ENCODE assay signal across 12 cellular contexts in genomic region chr6:27811383-27811782, GRCh38.
A peak's percentile ranks its signal among the peaks of the same experiment; 100 is the strongest.
DNase-seq lines count a peak whose midpoint lies in the region; FAIRE-seq and TF ChIP-seq lines count a peak whose summit lies in the region.
"Had no signal": no experiment of that assay in that cellular context is flagged by ENCODE, and none has a peak within 500 bp of the region (broad histone marks: within the 10 kb centered on the region; RNA-seq: fewer than 3 reads in every experiment).

No MANE protein-coding gene starts in this region.

- H3K79me1 ChIP-seq in mesendoderm (ENCODE audit: low read length) = no peaks in the 10 kb centered on the region

- H3K27ac ChIP-seq in CD4-positive, alpha-beta memory T cell (ENCODE audit: low read depth, low read length) = peak overlapping the region; percentile 79
- H3K27ac ChIP-seq in KOPT-K1 (ENCODE audit: low read depth, low read length, poor library complexity, severe bottlenecking) = peak overlapping the region; percentile 96
- H3K27ac ChIP-seq in mesendoderm (ENCODE audit: low read depth, low read length) = no peak overlapping the region

- no peaks in the 10 kb centered on the region for H3K79me2 ChIP-seq in mesendoderm (ENCODE audit: control insufficient read depth, insufficient read depth, low read length)

- POLR2A ChIA-PET in CD4-positive, alpha-beta memory T cell (lab: Charles Lee; ENCODE audit: partially characterized antibody) = interaction anchor here (0.8 to 11.2 kb wide), 23 partner anchors 8 to 1784 kb away, joined by 3 to 640 read pairs (median 49); partner anchors contain the start of gene ZNF184

- no peak for FAIRE-seq in GM12892 (lab: Jason Lieb, UNC)
- FAIRE-seq: GM12891, pancreas had no signal

- no peak overlapping the region for H2AK5ac ChIP-seq in mesendoderm (ENCODE audit: low read length)

- H3K36me3 Mint-ChIP-seq in CD4-positive, alpha-beta memory T cell = peaks cover 0 to 17% of the 10 kb centered on the region in 2 donors
- H3K36me3 Mint-ChIP-seq in activated naive CD8-positive, alpha-beta T cell treated with anti-CD3 and anti-CD28 coated beads for 36 hours = peaks cover 25% of the 10 kb centered on the region

- no peaks in the 10 kb centered on the region for H3K9me3 ChIP-seq in CD4-positive, alpha-beta memory T cell (ENCODE audit: control insufficient read depth in 1 of 2, low read length in 2 of 2)
- no peaks in the 10 kb centered on the region for H3K9me3 ChIP-seq in KOPT-K1 (ENCODE audit: insufficient read depth, low read length, poor library complexity, severe bottlenecking)
- H3K9me3 ChIP-seq: pancreas, vagina had no signal

- peak overlapping the region; percentile 49 for H3K56ac ChIP-seq in mesendoderm (ENCODE audit: low read length)

- no peak overlapping the region for H3K18ac ChIP-seq in mesendoderm (ENCODE audit: low read length)

- H3K9me3 Mint-ChIP-seq in CD4-positive, alpha-beta memory T cell = peaks cover 0 to 7% (median 0%) of the 10 kb centered on the region in 8 donors
- peaks cover 1% of the 10 kb centered on the region for H3K9me3 Mint-ChIP-seq in activated naive CD8-positive, alpha-beta T cell treated with anti-CD3 and anti-CD28 coated beads for 36 hours

- peaks cover 55% of the 10 kb centered on the region for H3K4me1 ChIP-seq in CD4-positive, alpha-beta memory T cell (ENCODE audit: insufficient read depth, low read length)
- no peaks in the 10 kb centered on the region for H3K4me1 ChIP-seq in mesendoderm (ENCODE audit: control insufficient read depth, low read depth, low read length)

- H3K9ac ChIP-seq in mesendoderm (ENCODE audit: low read length) = peak overlapping the region; percentile 89

- H3K27me3 Mint-ChIP-seq in CD4-positive, alpha-beta memory T cell = no peaks in the 10 kb centered on the region
- H3K27me3 Mint-ChIP-seq in activated naive CD8-positive, alpha-beta T cell treated with anti-CD3 and anti-CD28 coated beads for 36 hours = peaks cover 40% of the 10 kb centered on the region

- H4K5ac ChIP-seq in mesendoderm (ENCODE audit: low read length) = no peak overlapping the region

- H3K4me3 Mint-ChIP-seq in CD4-positive, alpha-beta memory T cell = peak overlapping the region in 7 of 8 donors; percentile 10 to 99 (median 96)
- peak overlapping the region; percentile 90 for H3K4me3 Mint-ChIP-seq in activated naive CD8-positive, alpha-beta T cell treated with anti-CD3 and anti-CD28 coated beads for 36 hours

- peak overlapping the region; percentile 11 to 98 (median 97) for H3K27ac Mint-ChIP-seq in CD4-positive, alpha-beta memory T cell
- peak overlapping the region; percentile 98 for H3K27ac Mint-ChIP-seq in activated naive CD8-positive, alpha-beta T cell treated with anti-CD3 and anti-CD28 coated beads for 36 hours

- no peak overlapping the region for H3K23ac ChIP-seq in mesendoderm (ENCODE audit: low read length)

- no peak for TF ChIP-seq POLR2A in GM12892 (IDR thresholded peaks at IDR 0.05; ENCODE audit: low read depth, low read length)

- no CpG with 5 or more reads among the region's 2 CpGs for WGBS in mesendoderm (ENCODE audit: extremely low coverage, insufficient coverage, low lambda C conversion rate)

- intact Hi-C loops in CD4-positive, alpha-beta memory T cell (cut with micrococcal nuclease) = no loop called here

- H2BK15ac ChIP-seq in mesendoderm (replicated peaks; ENCODE audit: low read depth) = no peak overlapping the region

- H3K4me2 ChIP-seq in mesendoderm (ENCODE audit: low read length) = peak overlapping the region; percentile 11

- H3K4me3 ChIP-seq in CD4-positive, alpha-beta memory T cell (ENCODE audit: low read length in 2 of 2) = no peak overlapping the region
- peak overlapping the region; percentile 2 for H3K4me3 ChIP-seq in mesendoderm (ENCODE audit: low read length)
- H3K4me3 ChIP-seq: pancreas had no signal

- CTCF ChIA-PET in CD4-positive, alpha-beta memory T cell (lab: Charles Lee; ENCODE audit: partially characterized antibody) = interaction anchor here (1.0 to 9.9 kb wide), 9 partner anchors 12 to 1785 kb away, joined by 3 to 137 read pairs (median 23); a partner anchor contains a TSS

- no peak for DNase-seq in CD4-positive, alpha-beta memory T cell
- DNase-seq in activated naive CD8-positive, alpha-beta T cell treated with anti-CD3 and anti-CD28 coated beads for 36 hours = no peak
- DNase-seq in mesendoderm = peak; percentile 23
- DNase-seq in GM12892 (ENCODE audit: insufficient read length) = no peak
- no peak for DNase-seq in NOMO-1 treated with DMSO at 0.1 percent for 48 hours (lab: John Stamatoyannopoulos, UW; ENCODE audit: unreplicated experiment)
- no peak for DNase-seq in stimulated activated CD4-positive, alpha-beta T cell treated with anti-CD3 and anti-CD28 coated beads, Interleukin-2, amount 100 ng/mL, for 24 hours
- no peak for DNase-seq in stimulated activated CD8-positive, alpha-beta memory T cell treated with anti-CD3 and anti-CD28 coated beads, Interleukin-4, amount 100 ng/mL, for 48 hours
- DNase-seq: pancreas, Right ventricle myocardium superior had no signal

- H2BK5ac ChIP-seq in mesendoderm (ENCODE audit: low read length) = no peak overlapping the region

- H3K36me3 ChIP-seq in CD4-positive, alpha-beta memory T cell (ENCODE audit: insufficient read depth, low read length) = no peaks in the 10 kb centered on the region
- H3K36me3 ChIP-seq in KOPT-K1 (ENCODE audit: insufficient read depth, low read length) = no peaks in the 10 kb centered on the region
- no peaks in the 10 kb centered on the region for H3K36me3 ChIP-seq in mesendoderm (ENCODE audit: control insufficient read depth, insufficient read depth, low read length)
- H3K36me3 ChIP-seq: pancreas, vagina had no signal

- no peak overlapping the region for H4K8ac ChIP-seq in mesendoderm (ENCODE audit: low read depth, low read length)

- no peaks in the 10 kb centered on the region for H3K27me3 ChIP-seq in CD4-positive, alpha-beta memory T cell (ENCODE audit: insufficient read depth, low read length)
- no peaks in the 10 kb centered on the region for H3K27me3 ChIP-seq in mesendoderm (ENCODE audit: insufficient read depth, low read length, poor library complexity)
- H3K27me3 ChIP-seq: vagina had no signal

- H3K4ac ChIP-seq in mesendoderm (ENCODE audit: low read depth, low read length) = no peak overlapping the region

- no peak overlapping the region for H2BK120ac ChIP-seq in mesendoderm (ENCODE audit: low read depth, low read length)

- H3K4me1 Mint-ChIP-seq in CD4-positive, alpha-beta memory T cell = peaks cover 40 to 75% (median 54%) of the 10 kb centered on the region in 4 donors
- H3K4me1 Mint-ChIP-seq in activated naive CD8-positive, alpha-beta T cell treated with anti-CD3 and anti-CD28 coated beads for 36 hours = peaks cover 66% of the 10 kb centered on the region
